1 cellular context compared by ENCODE assay signal in genomic region chr16:86511317-86512161, GRCh38.
TF ChIP-seq lines count a peak whose summit lies in the region.

No MANE protein-coding gene starts in this region.

TF ChIP-seq in GM23338, 12 proteins besides CTCF, POLR2A, EP300 and RAD21 (continued from another document):
- TF ChIP-seq ZNF462 (CRISPR knock-in tag; IDR thresholded peaks at IDR 0.05) (no peak), EZH2 (IDR thresholded peaks at IDR 0.05; ENCODE audit: low read depth, unreplicated experiment) (peak; percentile 95), EZH2phosphoT487 (IDR thresholded peaks at IDR 0.05; ENCODE audit: unreplicated experiment) (peak; percentile 68), REST (IDR thresholded peaks at IDR 0.05; ENCODE audit: unreplicated experiment) (no peak), ZNF114 (CRISPR knock-in tag; IDR thresholded peaks at IDR 0.05) (no peak), ZNF331 (CRISPR knock-in tag; IDR thresholded peaks at IDR 0.05; ENCODE audit: low read depth) (no peak)
- TF ChIP-seq, protein P1, sequence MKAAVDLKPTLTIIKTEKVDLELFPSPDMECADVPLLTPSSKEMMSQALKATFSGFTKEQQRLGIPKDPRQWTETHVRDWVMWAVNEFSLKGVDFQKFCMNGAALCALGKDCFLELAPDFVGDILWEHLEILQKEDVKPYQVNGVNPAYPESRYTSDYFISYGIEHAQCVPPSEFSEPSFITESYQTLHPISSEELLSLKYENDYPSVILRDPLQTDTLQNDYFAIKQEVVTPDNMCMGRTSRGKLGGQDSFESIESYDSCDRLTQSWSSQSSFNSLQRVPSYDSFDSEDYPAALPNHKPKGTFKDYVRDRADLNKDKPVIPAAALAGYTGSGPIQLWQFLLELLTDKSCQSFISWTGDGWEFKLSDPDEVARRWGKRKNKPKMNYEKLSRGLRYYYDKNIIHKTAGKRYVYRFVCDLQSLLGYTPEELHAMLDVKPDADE (IDR thresholded peaks at IDR 0.05), result no peak
